In the genomic region with DNA sequence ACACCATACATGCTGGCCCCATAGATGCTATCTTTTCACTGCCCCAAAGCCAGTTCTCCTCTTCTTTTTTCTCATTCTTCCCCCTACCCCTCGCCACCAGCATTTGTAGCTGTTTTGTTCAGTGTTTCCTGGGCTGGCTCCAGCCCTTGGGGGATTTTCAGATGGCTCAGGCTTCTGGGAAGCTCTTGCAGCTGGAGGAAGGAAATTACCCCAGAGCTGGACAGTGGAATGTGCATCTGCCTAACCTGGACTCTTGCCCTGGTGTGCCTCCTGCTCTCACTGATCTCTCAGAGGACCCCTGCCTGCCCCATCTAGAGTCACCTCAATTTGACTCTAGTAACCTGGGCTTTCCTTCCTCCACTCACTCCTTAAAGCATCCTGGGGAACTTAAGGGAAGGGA, we compare ENCODE assay signal across 12 cellular contexts.
"Had no signal": no experiment of that assay in that cellular context is flagged by ENCODE, and none has a peak within 500 bp of the region (broad histone marks: within the 10 kb centered on the region; RNA-seq: fewer than 3 reads in every experiment).

No MANE protein-coding gene starts in this region.

- H3K36me3 ChIP-seq: adrenal gland, upper lobe of right lung had no signal

- H3K4me1 ChIP-seq: adrenal gland, parathyroid adenoma had no signal

- H3K27ac ChIP-seq: adrenal gland, foreskin keratinocyte, parathyroid adenoma, upper lobe of right lung had no signal

- H3K4me3 ChIP-seq: adrenal gland, upper lobe of right lung had no signal

- H3K9ac ChIP-seq: parathyroid adenoma had no signal

- H2AFZ ChIP-seq: parathyroid adenoma had no signal

- ATAC-seq: foreskin keratinocyte; naive thymus-derived CD4-positive, alpha-beta T cell; SK-N-SH treated with all-trans-retinoic acid at 6 μM for 48 hours; upper lobe of right lung had no signal

- DNase-seq: activated B cell treated with CpG ODN at 0.5 μM for 24 hours; activated CD4-positive, alpha-beta T cell treated with anti-CD3 and anti-CD28 coated beads, Interleukin-2, amount 10 ng/mL, durations not matched to agents 24 days and 14 days; activated naive CD4-positive, alpha-beta T cell treated with Interleukin-2 at 50 U/mL for 16 hours; adrenal gland; foreskin keratinocyte; kidney; naive thymus-derived CD4-positive, alpha-beta T cell; retina; stimulated activated CD4-positive, alpha-beta T cell treated with anti-CD3 and anti-CD28 coated beads, Interleukin-12 subunit alpha, Interleukin-12 subunit beta, amount 100 ng/mL, for 4 hours; upper lobe of right lung had no signal

- H3K79me2 ChIP-seq: parathyroid adenoma had no signal

- H3K9me3 ChIP-seq: adrenal gland, upper lobe of right lung had no signal

- H3K27me3 ChIP-seq: foreskin keratinocyte, upper lobe of right lung had no signal
